1 cellular context compared by ENCODE assay signal in the genomic region with DNA sequence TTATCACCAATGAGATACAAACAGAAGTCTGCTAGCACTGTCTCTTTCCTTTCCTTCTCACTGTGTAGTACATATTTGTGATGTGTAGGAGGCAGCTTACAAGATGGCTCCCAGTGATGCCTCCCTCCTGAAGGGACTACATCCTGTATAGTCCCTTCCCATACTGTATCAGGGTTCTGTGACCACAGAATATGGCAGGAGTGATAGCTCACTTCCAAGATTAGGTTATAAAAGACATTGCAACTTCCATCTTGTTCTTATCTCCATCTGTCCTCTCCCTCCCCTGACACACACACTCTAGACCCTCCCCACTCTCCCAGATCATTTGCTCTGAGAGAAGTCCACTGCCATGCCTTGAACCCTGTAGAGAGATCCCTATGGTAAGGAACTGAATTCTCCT.
TF ChIP-seq lines count a peak whose summit lies in the region.

No MANE protein-coding gene starts in this region.

TF ChIP-seq in K562, 482 proteins besides CTCF, POLR2A, EP300 and RAD21 (continued from another document and continues in another):
- TF ChIP-seq KLF6 (CRISPR knock-in tag; IDR thresholded peaks at IDR 0.05; ENCODE audit: borderline replicate concordance) (peak; percentile 50; the same call in 1 of the 2 replicates), MTA3 (IDR thresholded peaks at IDR 0.05; ENCODE audit: borderline replicate concordance) (no peak), TAF9B (IDR thresholded peaks at IDR 0.05; ENCODE audit: partially characterized antibody) (no peak), PHF21A (IDR thresholded peaks at IDR 0.05; ENCODE audit: borderline replicate concordance, low read depth) (no peak), ZSCAN29 (IDR thresholded peaks at IDR 0.05) (no peak), NFIC (IDR thresholded peaks at IDR 0.05) (no peak), CCAR2 (IDR thresholded peaks at IDR 0.05; ENCODE audit: low read depth, low read length) (no peak), YY1 (IDR thresholded peaks at IDR 0.05; ENCODE audit: borderline replicate concordance in 1 of 3, control insufficient read depth in 1 of 3, extremely low read depth in 1 of 3, insufficient read depth in 3 of 3, insufficient read length in 1 of 3, insufficient replicate concordance in 2 of 3, low read depth in 1 of 3, low read length in 2 of 3) (peak in 1 of 3 experiments; percentile 29), HDAC8 (tag; IDR thresholded peaks at IDR 0.05) (no peak), ZNF583 (CRISPR knock-in tag; IDR thresholded peaks at IDR 0.05) (peak; percentile 21; the same call in 1 of the 2 replicates), RBM34 (IDR thresholded peaks at IDR 0.05; ENCODE audit: borderline replicate concordance, insufficient read depth, low read length) (no peak)
- TF ChIP-seq, protein P1, sequence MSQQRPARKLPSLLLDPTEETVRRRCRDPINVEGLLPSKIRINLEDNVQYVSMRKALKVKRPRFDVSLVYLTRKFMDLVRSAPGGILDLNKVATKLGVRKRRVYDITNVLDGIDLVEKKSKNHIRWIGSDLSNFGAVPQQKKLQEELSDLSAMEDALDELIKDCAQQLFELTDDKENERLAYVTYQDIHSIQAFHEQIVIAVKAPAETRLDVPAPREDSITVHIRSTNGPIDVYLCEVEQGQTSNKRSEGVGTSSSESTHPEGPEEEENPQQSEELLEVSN (IDR thresholded peaks at IDR 0.05; ENCODE audit: borderline replicate concordance in 1 of 2, extremely low read depth in 1 of 2, insufficient read depth in 1 of 2, insufficient read length in 1 of 2, low read depth in 1 of 2, low read length in 1 of 2, poor library complexity in 1 of 2, severe bottlenecking in 1 of 2) = no peak
- TF ChIP-seq, protein P2, sequence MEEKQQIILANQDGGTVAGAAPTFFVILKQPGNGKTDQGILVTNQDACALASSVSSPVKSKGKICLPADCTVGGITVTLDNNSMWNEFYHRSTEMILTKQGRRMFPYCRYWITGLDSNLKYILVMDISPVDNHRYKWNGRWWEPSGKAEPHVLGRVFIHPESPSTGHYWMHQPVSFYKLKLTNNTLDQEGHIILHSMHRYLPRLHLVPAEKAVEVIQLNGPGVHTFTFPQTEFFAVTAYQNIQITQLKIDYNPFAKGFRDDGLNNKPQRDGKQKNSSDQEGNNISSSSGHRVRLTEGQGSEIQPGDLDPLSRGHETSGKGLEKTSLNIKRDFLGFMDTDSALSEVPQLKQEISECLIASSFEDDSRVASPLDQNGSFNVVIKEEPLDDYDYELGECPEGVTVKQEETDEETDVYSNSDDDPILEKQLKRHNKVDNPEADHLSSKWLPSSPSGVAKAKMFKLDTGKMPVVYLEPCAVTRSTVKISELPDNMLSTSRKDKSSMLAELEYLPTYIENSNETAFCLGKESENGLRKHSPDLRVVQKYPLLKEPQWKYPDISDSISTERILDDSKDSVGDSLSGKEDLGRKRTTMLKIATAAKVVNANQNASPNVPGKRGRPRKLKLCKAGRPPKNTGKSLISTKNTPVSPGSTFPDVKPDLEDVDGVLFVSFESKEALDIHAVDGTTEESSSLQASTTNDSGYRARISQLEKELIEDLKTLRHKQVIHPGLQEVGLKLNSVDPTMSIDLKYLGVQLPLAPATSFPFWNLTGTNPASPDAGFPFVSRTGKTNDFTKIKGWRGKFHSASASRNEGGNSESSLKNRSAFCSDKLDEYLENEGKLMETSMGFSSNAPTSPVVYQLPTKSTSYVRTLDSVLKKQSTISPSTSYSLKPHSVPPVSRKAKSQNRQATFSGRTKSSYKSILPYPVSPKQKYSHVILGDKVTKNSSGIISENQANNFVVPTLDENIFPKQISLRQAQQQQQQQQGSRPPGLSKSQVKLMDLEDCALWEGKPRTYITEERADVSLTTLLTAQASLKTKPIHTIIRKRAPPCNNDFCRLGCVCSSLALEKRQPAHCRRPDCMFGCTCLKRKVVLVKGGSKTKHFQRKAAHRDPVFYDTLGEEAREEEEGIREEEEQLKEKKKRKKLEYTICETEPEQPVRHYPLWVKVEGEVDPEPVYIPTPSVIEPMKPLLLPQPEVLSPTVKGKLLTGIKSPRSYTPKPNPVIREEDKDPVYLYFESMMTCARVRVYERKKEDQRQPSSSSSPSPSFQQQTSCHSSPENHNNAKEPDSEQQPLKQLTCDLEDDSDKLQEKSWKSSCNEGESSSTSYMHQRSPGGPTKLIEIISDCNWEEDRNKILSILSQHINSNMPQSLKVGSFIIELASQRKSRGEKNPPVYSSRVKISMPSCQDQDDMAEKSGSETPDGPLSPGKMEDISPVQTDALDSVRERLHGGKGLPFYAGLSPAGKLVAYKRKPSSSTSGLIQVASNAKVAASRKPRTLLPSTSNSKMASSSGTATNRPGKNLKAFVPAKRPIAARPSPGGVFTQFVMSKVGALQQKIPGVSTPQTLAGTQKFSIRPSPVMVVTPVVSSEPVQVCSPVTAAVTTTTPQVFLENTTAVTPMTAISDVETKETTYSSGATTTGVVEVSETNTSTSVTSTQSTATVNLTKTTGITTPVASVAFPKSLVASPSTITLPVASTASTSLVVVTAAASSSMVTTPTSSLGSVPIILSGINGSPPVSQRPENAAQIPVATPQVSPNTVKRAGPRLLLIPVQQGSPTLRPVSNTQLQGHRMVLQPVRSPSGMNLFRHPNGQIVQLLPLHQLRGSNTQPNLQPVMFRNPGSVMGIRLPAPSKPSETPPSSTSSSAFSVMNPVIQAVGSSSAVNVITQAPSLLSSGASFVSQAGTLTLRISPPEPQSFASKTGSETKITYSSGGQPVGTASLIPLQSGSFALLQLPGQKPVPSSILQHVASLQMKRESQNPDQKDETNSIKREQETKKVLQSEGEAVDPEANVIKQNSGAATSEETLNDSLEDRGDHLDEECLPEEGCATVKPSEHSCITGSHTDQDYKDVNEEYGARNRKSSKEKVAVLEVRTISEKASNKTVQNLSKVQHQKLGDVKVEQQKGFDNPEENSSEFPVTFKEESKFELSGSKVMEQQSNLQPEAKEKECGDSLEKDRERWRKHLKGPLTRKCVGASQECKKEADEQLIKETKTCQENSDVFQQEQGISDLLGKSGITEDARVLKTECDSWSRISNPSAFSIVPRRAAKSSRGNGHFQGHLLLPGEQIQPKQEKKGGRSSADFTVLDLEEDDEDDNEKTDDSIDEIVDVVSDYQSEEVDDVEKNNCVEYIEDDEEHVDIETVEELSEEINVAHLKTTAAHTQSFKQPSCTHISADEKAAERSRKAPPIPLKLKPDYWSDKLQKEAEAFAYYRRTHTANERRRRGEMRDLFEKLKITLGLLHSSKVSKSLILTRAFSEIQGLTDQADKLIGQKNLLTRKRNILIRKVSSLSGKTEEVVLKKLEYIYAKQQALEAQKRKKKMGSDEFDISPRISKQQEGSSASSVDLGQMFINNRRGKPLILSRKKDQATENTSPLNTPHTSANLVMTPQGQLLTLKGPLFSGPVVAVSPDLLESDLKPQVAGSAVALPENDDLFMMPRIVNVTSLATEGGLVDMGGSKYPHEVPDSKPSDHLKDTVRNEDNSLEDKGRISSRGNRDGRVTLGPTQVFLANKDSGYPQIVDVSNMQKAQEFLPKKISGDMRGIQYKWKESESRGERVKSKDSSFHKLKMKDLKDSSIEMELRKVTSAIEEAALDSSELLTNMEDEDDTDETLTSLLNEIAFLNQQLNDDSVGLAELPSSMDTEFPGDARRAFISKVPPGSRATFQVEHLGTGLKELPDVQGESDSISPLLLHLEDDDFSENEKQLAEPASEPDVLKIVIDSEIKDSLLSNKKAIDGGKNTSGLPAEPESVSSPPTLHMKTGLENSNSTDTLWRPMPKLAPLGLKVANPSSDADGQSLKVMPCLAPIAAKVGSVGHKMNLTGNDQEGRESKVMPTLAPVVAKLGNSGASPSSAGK (IDR thresholded peaks at IDR 0.05) = no peak
- TF ChIP-seq, protein P3, sequence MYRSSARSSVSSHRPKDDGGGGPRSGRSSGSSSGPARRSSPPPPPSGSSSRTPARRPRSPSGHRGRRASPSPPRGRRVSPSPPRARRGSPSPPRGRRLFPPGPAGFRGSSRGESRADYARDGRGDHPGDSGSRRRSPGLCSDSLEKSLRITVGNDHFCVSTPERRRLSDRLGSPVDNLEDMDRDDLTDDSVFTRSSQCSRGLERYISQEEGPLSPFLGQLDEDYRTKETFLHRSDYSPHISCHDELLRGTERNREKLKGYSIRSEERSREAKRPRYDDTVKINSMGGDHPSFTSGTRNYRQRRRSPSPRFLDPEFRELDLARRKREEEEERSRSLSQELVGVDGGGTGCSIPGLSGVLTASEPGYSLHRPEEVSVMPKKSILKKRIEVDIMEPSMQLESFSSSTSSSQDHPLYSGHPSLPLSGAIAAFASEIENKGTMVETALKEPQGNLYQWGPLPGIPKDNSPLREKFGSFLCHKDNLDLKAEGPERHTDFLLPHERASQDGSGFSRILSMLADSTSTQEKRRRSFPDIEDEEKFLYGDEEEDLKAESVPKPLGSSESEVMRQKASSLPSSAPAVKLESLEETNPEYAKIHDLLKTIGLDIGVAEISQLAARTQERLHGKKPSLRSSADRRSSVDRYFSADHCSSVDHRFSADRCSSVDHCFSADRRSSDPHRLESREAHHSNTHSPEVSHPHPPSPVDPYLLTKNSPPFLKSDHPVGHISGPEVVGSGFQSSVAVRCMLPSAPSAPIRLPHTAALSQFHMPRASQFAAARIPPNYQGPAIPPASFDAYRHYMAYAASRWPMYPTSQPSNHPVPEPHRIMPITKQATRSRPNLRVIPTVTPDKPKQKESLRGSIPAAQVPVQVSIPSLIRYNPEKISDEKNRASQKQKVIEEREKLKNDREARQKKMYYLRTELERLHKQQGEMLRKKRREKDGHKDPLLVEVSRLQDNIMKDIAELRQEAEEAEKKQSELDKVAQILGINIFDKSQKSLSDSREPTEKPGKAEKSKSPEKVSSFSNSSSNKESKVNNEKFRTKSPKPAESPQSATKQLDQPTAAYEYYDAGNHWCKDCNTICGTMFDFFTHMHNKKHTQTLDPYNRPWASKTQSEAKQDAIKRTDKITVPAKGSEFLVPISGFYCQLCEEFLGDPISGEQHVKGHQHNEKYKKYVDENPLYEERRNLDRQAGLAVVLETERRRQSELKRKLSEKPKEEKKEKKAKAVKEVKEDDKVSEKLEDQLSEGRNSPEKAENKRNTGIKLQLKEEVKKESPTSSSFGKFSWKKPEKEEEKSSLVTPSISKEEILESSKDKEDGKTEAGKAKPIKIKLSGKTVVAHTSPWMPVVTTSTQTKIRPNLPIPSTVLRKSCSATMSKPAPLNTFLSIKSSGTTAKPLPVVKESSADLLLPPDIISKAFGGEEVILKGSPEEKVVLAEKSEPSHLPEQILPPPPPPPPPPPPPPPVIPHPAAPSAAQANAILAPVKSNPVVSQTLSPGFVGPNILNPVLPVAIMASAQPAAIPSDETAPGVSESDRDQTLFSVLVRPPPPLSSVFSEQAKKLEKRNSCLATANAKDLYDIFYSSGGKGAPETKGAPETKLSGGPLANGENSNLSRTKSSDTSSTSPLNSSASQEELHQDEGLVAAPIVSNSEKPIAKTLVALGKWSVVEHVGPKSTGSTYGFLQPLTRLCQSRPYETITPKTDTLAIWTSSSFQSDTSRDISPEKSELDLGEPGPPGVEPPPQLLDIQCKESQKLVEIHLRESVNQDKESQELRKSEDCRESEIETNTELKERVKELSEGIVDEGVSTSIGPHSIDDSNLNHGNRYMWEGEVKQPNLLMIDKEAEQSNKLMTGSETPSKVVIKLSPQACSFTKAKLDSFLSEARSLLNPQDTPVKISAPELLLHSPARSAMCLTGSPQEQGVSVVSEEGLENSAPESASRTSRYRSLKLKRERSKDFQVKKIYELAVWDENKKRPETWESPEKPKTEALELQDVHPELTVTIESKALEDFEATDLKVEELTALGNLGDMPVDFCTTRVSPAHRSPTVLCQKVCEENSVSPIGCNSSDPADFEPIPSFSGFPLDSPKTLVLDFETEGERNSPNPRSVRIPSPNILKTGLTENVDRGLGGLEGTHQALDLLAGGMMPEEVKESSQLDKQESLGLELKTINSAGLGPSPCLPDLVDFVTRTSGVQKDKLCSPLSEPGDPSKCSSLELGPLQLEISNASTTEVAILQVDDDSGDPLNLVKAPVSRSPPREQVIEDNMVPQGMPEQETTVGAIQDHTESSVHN (IDR thresholded peaks at IDR 0.05; ENCODE audit: borderline replicate concordance in 1 of 2, low read depth in 1 of 2) = no peak
- TF ChIP-seq, protein P4, sequence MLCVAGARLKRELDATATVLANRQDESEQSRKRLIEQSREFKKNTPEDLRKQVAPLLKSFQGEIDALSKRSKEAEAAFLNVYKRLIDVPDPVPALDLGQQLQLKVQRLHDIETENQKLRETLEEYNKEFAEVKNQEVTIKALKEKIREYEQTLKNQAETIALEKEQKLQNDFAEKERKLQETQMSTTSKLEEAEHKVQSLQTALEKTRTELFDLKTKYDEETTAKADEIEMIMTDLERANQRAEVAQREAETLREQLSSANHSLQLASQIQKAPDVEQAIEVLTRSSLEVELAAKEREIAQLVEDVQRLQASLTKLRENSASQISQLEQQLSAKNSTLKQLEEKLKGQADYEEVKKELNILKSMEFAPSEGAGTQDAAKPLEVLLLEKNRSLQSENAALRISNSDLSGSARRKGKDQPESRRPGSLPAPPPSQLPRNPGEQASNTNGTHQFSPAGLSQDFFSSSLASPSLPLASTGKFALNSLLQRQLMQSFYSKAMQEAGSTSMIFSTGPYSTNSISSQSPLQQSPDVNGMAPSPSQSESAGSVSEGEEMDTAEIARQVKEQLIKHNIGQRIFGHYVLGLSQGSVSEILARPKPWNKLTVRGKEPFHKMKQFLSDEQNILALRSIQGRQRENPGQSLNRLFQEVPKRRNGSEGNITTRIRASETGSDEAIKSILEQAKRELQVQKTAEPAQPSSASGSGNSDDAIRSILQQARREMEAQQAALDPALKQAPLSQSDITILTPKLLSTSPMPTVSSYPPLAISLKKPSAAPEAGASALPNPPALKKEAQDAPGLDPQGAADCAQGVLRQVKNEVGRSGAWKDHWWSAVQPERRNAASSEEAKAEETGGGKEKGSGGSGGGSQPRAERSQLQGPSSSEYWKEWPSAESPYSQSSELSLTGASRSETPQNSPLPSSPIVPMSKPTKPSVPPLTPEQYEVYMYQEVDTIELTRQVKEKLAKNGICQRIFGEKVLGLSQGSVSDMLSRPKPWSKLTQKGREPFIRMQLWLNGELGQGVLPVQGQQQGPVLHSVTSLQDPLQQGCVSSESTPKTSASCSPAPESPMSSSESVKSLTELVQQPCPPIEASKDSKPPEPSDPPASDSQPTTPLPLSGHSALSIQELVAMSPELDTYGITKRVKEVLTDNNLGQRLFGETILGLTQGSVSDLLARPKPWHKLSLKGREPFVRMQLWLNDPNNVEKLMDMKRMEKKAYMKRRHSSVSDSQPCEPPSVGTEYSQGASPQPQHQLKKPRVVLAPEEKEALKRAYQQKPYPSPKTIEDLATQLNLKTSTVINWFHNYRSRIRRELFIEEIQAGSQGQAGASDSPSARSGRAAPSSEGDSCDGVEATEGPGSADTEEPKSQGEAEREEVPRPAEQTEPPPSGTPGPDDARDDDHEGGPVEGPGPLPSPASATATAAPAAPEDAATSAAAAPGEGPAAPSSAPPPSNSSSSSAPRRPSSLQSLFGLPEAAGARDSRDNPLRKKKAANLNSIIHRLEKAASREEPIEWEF (CRISPR knock-in tag; IDR thresholded peaks at IDR 0.05) = no peak
- TF ChIP-seq, protein P5, sequence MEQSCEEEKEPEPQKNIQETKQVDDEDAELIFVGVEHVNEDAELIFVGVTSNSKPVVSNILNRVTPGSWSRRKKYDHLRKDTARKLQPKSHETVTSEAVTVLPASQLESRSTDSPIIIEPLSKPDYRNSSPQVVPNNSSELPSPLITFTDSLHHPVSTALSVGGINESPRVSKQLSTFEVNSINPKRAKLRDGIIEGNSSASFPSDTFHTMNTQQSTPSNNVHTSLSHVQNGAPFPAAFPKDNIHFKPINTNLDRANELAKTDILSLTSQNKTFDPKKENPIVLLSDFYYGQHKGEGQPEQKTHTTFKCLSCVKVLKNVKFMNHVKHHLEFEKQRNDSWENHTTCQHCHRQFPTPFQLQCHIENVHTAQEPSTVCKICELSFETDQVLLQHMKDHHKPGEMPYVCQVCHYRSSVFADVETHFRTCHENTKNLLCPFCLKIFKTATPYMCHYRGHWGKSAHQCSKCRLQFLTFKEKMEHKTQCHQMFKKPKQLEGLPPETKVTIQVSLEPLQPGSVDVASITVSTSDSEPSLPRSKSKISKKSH (CRISPR knock-in tag; IDR thresholded peaks at IDR 0.05) = no peak
- TF ChIP-seq, protein P6, sequence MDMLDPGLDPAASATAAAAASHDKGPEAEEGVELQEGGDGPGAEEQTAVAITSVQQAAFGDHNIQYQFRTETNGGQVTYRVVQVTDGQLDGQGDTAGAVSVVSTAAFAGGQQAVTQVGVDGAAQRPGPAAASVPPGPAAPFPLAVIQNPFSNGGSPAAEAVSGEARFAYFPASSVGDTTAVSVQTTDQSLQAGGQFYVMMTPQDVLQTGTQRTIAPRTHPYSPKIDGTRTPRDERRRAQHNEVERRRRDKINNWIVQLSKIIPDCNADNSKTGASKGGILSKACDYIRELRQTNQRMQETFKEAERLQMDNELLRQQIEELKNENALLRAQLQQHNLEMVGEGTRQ (CRISPR knock-in tag; IDR thresholded peaks at IDR 0.05) = no peak
